1 cellular context compared by ENCODE assay signal in genomic region chr20:63881451-63882226, GRCh38.
TF ChIP-seq lines count a peak whose summit lies in the region.

No MANE protein-coding gene starts in this region.

TF ChIP-seq in HepG2, 621 proteins besides CTCF, POLR2A, EP300 and RAD21 (continues in another document):
- no peak for TF ChIP-seq CEBPG (CRISPR knock-in tag; IDR thresholded peaks at IDR 0.05)
- peak; percentile 46 for TF ChIP-seq AGO2 (optimal IDR thresholded peaks at IDR 0.05; ENCODE audit: low read depth, low read length)
- 0 out of 2 replicates have a peak, but pooled peaks have one; percentile 18 for TF ChIP-seq KDM5B (CRISPR knock-in tag; IDR thresholded peaks at IDR 0.05; ENCODE audit: borderline replicate concordance)
- no peak for TF ChIP-seq ESRRA (CRISPR knock-in tag; IDR thresholded peaks at IDR 0.05; ENCODE audit: low read depth)
- TF ChIP-seq ZBTB1 (CRISPR knock-in tag; IDR thresholded peaks at IDR 0.05; ENCODE audit: borderline replicate concordance): no peak
- TF ChIP-seq GMEB1 (CRISPR knock-in tag; IDR thresholded peaks at IDR 0.05; ENCODE audit: borderline replicate concordance): no peak
- TF ChIP-seq FOXA1 (IDR thresholded peaks at IDR 0.05): no peak
- TF ChIP-seq FOXA1 (CRISPR knock-in tag; IDR thresholded peaks at IDR 0.05): no peak
- peak; percentile 38; the same call in 1 of the 2 replicates for TF ChIP-seq RBFOX2 (IDR thresholded peaks at IDR 0.05; ENCODE audit: low read depth, low read length)
- TF ChIP-seq XRCC5 (optimal IDR thresholded peaks at IDR 0.05; ENCODE audit: low read length): no peak
- no peak for TF ChIP-seq YEATS4 (CRISPR knock-in tag; IDR thresholded peaks at IDR 0.05; ENCODE audit: borderline replicate concordance)
- TF ChIP-seq ISX (CRISPR knock-in tag; conservative IDR thresholded peaks at IDR 0.05): no peak
- TF ChIP-seq ELF1 (CRISPR knock-in tag; IDR thresholded peaks at IDR 0.05): no peak
- no peak for TF ChIP-seq RBM22 (optimal IDR thresholded peaks at IDR 0.05; ENCODE audit: low read length)
- TF ChIP-seq SMAD9 (CRISPR knock-in tag; IDR thresholded peaks at IDR 0.05): no peak
- TF ChIP-seq HNF1A (IDR thresholded peaks at IDR 0.05; ENCODE audit: low read depth): no peak
- 0 out of 2 replicates have a peak, but pooled peaks have one; percentile 0 for TF ChIP-seq HNF1A (CRISPR knock-in tag; IDR thresholded peaks at IDR 0.05; ENCODE audit: borderline replicate concordance)
- TF ChIP-seq AFF4 (CRISPR knock-in tag; IDR thresholded peaks at IDR 0.05): no peak
- TF ChIP-seq REST (IDR thresholded peaks at IDR 0.05; ENCODE audit: borderline replicate concordance in 1 of 2, low read depth in 1 of 2, low read length in 2 of 2): peak in 1 of 2 experiments; percentile 56; a peak in 3 of 4 replicates
- TF ChIP-seq ZNF274 (CRISPR knock-in tag; IDR thresholded peaks at IDR 0.05): peak; percentile 39; the same call in 1 of the 2 replicates
- no peak for TF ChIP-seq HDAC6 (IDR thresholded peaks at IDR 0.05; ENCODE audit: low read depth, low read length)
- no peak for TF ChIP-seq ADNP (CRISPR knock-in tag; IDR thresholded peaks at IDR 0.05)
- TF ChIP-seq ZNF136 (CRISPR knock-in tag; IDR thresholded peaks at IDR 0.05; ENCODE audit: low read depth): no peak
- TF ChIP-seq ZNF749 (CRISPR knock-in tag; IDR thresholded peaks at IDR 0.05; ENCODE audit: borderline replicate concordance): no peak
- no peak for TF ChIP-seq THRA (CRISPR knock-in tag; IDR thresholded peaks at IDR 0.05; ENCODE audit: borderline replicate concordance)
- no peak for TF ChIP-seq MAZ (IDR thresholded peaks at IDR 0.05; ENCODE audit: borderline replicate concordance, low read depth, low read length)
- no peak for TF ChIP-seq MAZ (CRISPR knock-in tag; IDR thresholded peaks at IDR 0.05; ENCODE audit: low read depth)
- no peak for TF ChIP-seq PLRG1 (conservative IDR thresholded peaks at IDR 0.05)
- no peak for TF ChIP-seq ZNF550 (CRISPR knock-in tag; IDR thresholded peaks at IDR 0.05; ENCODE audit: borderline replicate concordance)
- TF ChIP-seq ARID5B (CRISPR knock-in tag; IDR thresholded peaks at IDR 0.05): no peak
- no peak for TF ChIP-seq ZNF615 (CRISPR knock-in tag; IDR thresholded peaks at IDR 0.05; ENCODE audit: borderline replicate concordance)
- TF ChIP-seq E2F2 (CRISPR knock-in tag; IDR thresholded peaks at IDR 0.05; ENCODE audit: borderline replicate concordance): no peak
- no peak for TF ChIP-seq ZC3H4 (CRISPR knock-in tag; IDR thresholded peaks at IDR 0.05; ENCODE audit: borderline replicate concordance)
- TF ChIP-seq MTA1 (CRISPR knock-in tag; IDR thresholded peaks at IDR 0.05; ENCODE audit: borderline replicate concordance): peak; percentile 5; the same call in 1 of the 2 replicates
